ENCODE assay signal across 7 cellular contexts in genomic region chr10:38396178-38396954, GRCh38.
DNase-seq lines count a peak whose midpoint lies in the region; ATAC-seq and TF ChIP-seq lines count a peak whose summit lies in the region.
"Not testable (repeated sequence)": the region's sequence is repeated elsewhere in the genome, so short reads cannot be mapped to it uniquely, and the experiment has no call there.

No MANE protein-coding gene starts in this region.

- intact Hi-C loops in ascending aorta (cut with DNase I); left ventricle myocardium inferior (cut with micrococcal nuclease): not testable (repeated sequence)

- not testable (repeated sequence) for H3K4me1 Mint-ChIP-seq in stimulated activated naive B cell treated with anti-CD40 and anti-IgM and Interleukin-4, amounts not matched to agents 10 μg/mL and 1 μg/mL and 100 μg/mL, for 72 hours

- ATAC-seq in GM18858 (IDR thresholded peaks at IDR 0.05; ENCODE audit: unreplicated experiment) (peak; percentile 47), HG02763 (IDR thresholded peaks at IDR 0.05; ENCODE audit: unreplicated experiment) (peak; percentile 58), RWPE2 (ENCODE audit: low read depth) (peak; percentile 51; the same call in 1 of the 3 replicates)
- peak in 1 of 2 donors; percentile 44 for ATAC-seq in stimulated activated naive B cell treated with anti-CD40 and anti-IgM and Interleukin-4, amounts not matched to agents 10 μg/mL and 1 μg/mL and 100 μg/mL, for 72 hours (replicated peaks)

- not testable (repeated sequence) for H3K4me3 Mint-ChIP-seq in stimulated activated naive B cell treated with anti-CD40 and anti-IgM and Interleukin-4, amounts not matched to agents 10 μg/mL and 1 μg/mL and 100 μg/mL, for 72 hours

- H3K27ac ChIP-seq in RWPE2 (ENCODE audit: poor library complexity, severe bottlenecking) = not testable (repeated sequence)
- peak overlapping the region; percentile 11 to 64 for H3K27ac ChIP-seq in ascending aorta
- H3K27ac ChIP-seq in left ventricle myocardium inferior (replicated peaks) = peak overlapping the region; percentile 48

- not testable (repeated sequence) for H3K9me3 Mint-ChIP-seq in stimulated activated naive B cell treated with anti-CD40 and anti-IgM and Interleukin-4, amounts not matched to agents 10 μg/mL and 1 μg/mL and 100 μg/mL, for 72 hours

- H3K36me3 Mint-ChIP-seq in stimulated activated naive B cell treated with anti-CD40 and anti-IgM and Interleukin-4, amounts not matched to agents 10 μg/mL and 1 μg/mL and 100 μg/mL, for 72 hours = not testable (repeated sequence)

- H3K36me3 ChIP-seq in RWPE2 (ENCODE audit: low read depth); ascending aorta; left ventricle myocardium inferior: not testable (repeated sequence)

- DNase-seq in Kasumi-1 (lab: John Stamatoyannopoulos, UW) = peak; percentile 7 to 26
- DNase-seq in RWPE2 (ENCODE audit: low spot score); ascending aorta (ENCODE audit: low spot score in 2 of 2); left ventricle myocardium inferior; stimulated activated naive B cell treated with anti-CD40 and anti-IgM and Interleukin-4, amounts not matched to agents 10 μg/mL and 1 μg/mL and 100 μg/mL, for 72 hours: not testable (repeated sequence)

- TF ChIP-seq CTCF in RWPE2 (IDR thresholded peaks at IDR 0.05; ENCODE audit: poor library complexity, severe bottlenecking); ascending aorta (IDR thresholded peaks at IDR 0.05); left ventricle myocardium inferior (IDR thresholded peaks at IDR 0.05; ENCODE audit: borderline replicate concordance): not testable (repeated sequence)

- not testable (repeated sequence) for H3K9me3 ChIP-seq in RWPE2 (ENCODE audit: severe bottlenecking); ascending aorta; left ventricle myocardium inferior (replicated peaks)

- H3K27me3 Mint-ChIP-seq in stimulated activated naive B cell treated with anti-CD40 and anti-IgM and Interleukin-4, amounts not matched to agents 10 μg/mL and 1 μg/mL and 100 μg/mL, for 72 hours = not testable (repeated sequence)

- not testable (repeated sequence) for H3K4me3 ChIP-seq in RWPE2 (ENCODE audit: severe bottlenecking); ascending aorta; left ventricle myocardium inferior

- H3K27me3 ChIP-seq in RWPE2 (ENCODE audit: insufficient read depth, poor library complexity, severe bottlenecking); ascending aorta; left ventricle myocardium inferior (ENCODE audit: low read depth): not testable (repeated sequence)

- H3K27ac Mint-ChIP-seq in stimulated activated naive B cell treated with anti-CD40 and anti-IgM and Interleukin-4, amounts not matched to agents 10 μg/mL and 1 μg/mL and 100 μg/mL, for 72 hours = peak overlapping the region; percentile 33

- H3K4me1 ChIP-seq in RWPE2 (ENCODE audit: insufficient read depth, poor library complexity, severe bottlenecking); ascending aorta; left ventricle myocardium inferior: not testable (repeated sequence)
